In the genomic region with DNA sequence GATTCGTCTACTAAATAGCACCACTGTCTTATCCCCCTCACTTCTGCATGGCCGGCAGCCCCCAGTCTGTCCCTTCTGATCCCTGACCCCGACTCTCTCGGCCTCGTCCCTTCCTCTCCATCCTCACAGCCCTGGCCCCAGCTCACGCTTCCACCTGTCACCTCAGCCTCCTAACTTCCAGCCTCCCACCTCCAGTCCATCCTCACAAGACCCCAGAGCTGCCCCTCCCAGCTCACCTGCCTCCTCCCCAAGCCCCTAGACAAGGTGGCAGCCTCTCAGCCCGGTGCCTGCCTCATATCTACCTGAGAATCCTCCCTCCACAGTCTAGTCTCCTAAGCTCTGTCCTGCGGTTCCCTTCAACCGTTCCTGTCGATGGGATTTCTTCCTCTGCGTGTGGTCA, we compare ENCODE assay signal across 21 cellular contexts. TPM values are rescaled to one million over a fixed set of nuclear protein-coding genes. Genes with fewer than 3 reads are reported as not detected.
"Had no signal": no experiment of that assay in that cellular context is flagged by ENCODE, and none has a peak within 500 bp of the region (broad histone marks: within the 10 kb centered on the region; RNA-seq: fewer than 3 reads in every experiment).

No MANE protein-coding gene starts in this region.

- ATAC-seq: SK-N-SH treated with all-trans-retinoic acid at 6 μM for 48 hours had no signal

- DNase-seq: KBM-7, MV-4-11, NCI-H1092, NCI-H1105 treated with DMSO at 0.1 percent for 48 hours, NCI-H1417 treated with DMSO at 0.1 percent for 48 hours, NCI-H146, NCI-H1694 treated with DMSO at 0.1 percent for 48 hours, NCI-H1930, NCI-H2081, NCI-H2107, NCI-H2227 treated with DMSO at 0.1 percent for 48 hours, NCI-H524, NCI-H526 treated with DMSO at 0.1 percent for 48 hours, NCI-H748 treated with DMSO at 0.1 percent for 48 hours, OCI-M1, SHP77 had no signal

- H3K27ac ChIP-seq: RWPE1 had no signal

RNA-seq across cellular contexts. Expression of a gene that starts 10.0 kb away (rescaled TPM):
- total RNA-seq: LHCN-M2, MCF 10A had no signal

RNA-seq across cellular contexts. Expression of a gene that starts 46.3 kb away (rescaled TPM):
- total RNA-seq: NCI-H460 had no signal
